ENCODE assay signal across 19 cellular contexts in the genomic region with DNA sequence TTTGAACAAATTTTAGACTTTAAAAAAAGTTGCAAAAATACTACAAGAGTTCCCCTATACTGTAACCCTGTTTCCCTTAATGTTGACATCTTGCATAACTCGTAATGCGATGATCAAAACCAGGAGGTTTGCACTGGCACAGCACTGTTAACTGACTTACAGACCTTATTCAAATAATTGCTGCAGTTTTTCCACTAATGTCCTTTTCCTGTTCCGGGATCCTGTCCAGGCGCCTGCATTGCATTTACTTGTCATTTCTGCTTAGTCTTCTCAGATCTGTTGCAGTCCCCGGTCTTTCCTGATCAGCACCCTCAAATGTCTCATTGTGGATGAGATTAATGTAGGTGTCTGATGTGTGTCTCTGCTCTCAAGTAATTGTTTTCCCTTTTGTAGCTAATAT. TPM values are rescaled to one million over a fixed set of nuclear protein-coding genes. Genes with fewer than 3 reads are reported as not detected.
"Had no signal": no experiment of that assay in that cellular context is flagged by ENCODE, and none has a peak within 500 bp of the region (broad histone marks: within the 10 kb centered on the region; RNA-seq: fewer than 3 reads in every experiment).

No MANE protein-coding gene starts in this region.

- H3K27ac Mint-ChIP-seq: activated CD4-positive, alpha-beta T cell treated with anti-CD3 and anti-CD28 coated beads, Interleukin-2, amount 10 ng/mL, durations not matched to agents 7 days and 5 days; activated naive CD8-positive, alpha-beta T cell; effector memory CD8-positive, alpha-beta T cell; natural killer cell; T-helper 17 cell had no signal

- H3K27me3 Mint-ChIP-seq: activated CD4-positive, alpha-beta T cell treated with anti-CD3 and anti-CD28 coated beads, Interleukin-2, amount 10 ng/mL, durations not matched to agents 7 days and 5 days; activated naive CD8-positive, alpha-beta T cell; effector memory CD8-positive, alpha-beta T cell; T-helper 17 cell had no signal

- H3K36me3 ChIP-seq: transverse colon had no signal

- H3K4me1 Mint-ChIP-seq: activated CD4-positive, alpha-beta T cell treated with anti-CD3 and anti-CD28 coated beads, Interleukin-2, amount 10 ng/mL, durations not matched to agents 7 days and 5 days had no signal

- H3K4me3 ChIP-seq: body of pancreas, skin epidermis, transverse colon had no signal

- H3K27ac ChIP-seq: transverse colon had no signal

- DNase-seq: activated CD4-positive, alpha-beta T cell treated with anti-CD3 and anti-CD28 coated beads, Interleukin-2, amount 10 ng/mL, durations not matched to agents 7 days and 5 days; activated gamma-delta T cell treated with Interleukin-2 at 50 U/mL for 16 hours; amniotic stem cell; body of pancreas; central memory CD4-positive, alpha-beta T cell; cortex of kidney; effector memory CD8-positive, alpha-beta T cell; glutamatergic neuron; kidney glomerular epithelial cell; natural killer cell; nucleus accumbens; posterior cingulate gyrus; stimulated activated CD4-positive, alpha-beta T cell treated with anti-CD3 and anti-CD28 coated beads, Interleukin-15, amount 100 ng/mL, for 24 hours; stimulated activated CD4-positive, alpha-beta T cell treated with anti-CD3 and anti-CD28 coated beads, Interleukin-4, amount 100 ng/mL, for 1 hour; stimulated activated naive CD4-positive, alpha-beta T cell; T-helper 17 cell; transverse colon had no signal

- H3K4me3 Mint-ChIP-seq: activated CD4-positive, alpha-beta T cell treated with anti-CD3 and anti-CD28 coated beads, Interleukin-2, amount 10 ng/mL, durations not matched to agents 7 days and 5 days; activated naive CD8-positive, alpha-beta T cell; effector memory CD8-positive, alpha-beta T cell; natural killer cell; T-helper 17 cell had no signal

- H3K36me3 Mint-ChIP-seq: natural killer cell had no signal

- H3K9me3 ChIP-seq: body of pancreas, transverse colon had no signal

- H3K9me3 Mint-ChIP-seq: effector memory CD8-positive, alpha-beta T cell; natural killer cell had no signal

- ATAC-seq: body of pancreas; effector memory CD8-positive, alpha-beta T cell; natural killer cell; T-helper 17 cell had no signal

- H3K27me3 ChIP-seq: body of pancreas, transverse colon had no signal

RNA-seq across cellular contexts. Expression of gene ST14, which starts 57.9 kb away (rescaled TPM):
- total RNA-seq: activated CD4-positive, alpha-beta T cell treated with anti-CD3 and anti-CD28 coated beads, Interleukin-2, amount 10 ng/mL, durations not matched to agents 7 days and 5 days had no signal
